ENCODE assay signal across 1 cellular context in the genomic region with DNA sequence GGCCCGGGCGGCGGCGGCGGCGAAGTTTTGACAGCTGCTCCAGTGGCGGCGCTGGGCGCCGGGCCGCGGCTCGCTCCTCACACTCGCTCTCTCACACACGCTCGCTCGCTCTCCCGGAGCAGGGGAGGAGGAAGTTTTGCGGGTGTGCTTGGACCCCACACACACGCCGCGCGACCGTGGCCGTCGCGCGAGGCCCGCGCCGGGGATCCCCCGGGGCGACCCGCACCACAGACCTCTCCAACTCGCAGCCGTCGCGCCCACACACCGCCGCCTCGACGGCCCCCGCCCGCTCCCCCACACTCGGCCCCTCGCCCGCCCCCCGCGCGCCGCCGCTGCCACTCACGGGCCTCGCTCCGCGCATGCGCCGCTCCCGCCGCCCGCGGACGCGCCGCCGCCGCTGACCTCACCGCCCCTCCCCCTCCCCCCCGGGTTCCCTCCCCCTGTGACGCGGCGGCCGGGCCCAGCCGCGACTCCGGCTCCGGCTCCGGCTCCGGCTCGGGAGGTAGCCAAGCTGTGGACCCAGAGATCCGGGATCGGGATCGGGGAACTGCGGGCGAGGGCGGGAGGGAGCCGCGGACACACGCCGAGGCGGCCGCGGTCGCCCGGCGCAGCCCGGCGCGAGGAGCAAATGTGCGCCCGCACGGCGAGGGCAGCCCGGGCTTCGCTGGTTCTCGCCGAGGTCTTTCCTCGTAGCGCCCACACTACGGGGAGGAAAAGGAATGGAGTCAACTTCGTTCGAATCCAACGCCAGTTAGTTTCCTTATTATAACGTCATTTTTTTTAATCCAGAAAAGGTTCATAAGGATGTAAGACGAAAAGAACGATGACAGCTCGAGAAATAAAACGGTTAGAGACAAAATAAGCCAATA.
TF ChIP-seq lines count a peak whose summit lies in the region.

No MANE protein-coding gene starts in this region.

TF ChIP-seq in HEK293, 187 proteins besides CTCF, POLR2A, EP300 and RAD21 (continued from another document and continues in another):
- TF ChIP-seq, protein P1, sequence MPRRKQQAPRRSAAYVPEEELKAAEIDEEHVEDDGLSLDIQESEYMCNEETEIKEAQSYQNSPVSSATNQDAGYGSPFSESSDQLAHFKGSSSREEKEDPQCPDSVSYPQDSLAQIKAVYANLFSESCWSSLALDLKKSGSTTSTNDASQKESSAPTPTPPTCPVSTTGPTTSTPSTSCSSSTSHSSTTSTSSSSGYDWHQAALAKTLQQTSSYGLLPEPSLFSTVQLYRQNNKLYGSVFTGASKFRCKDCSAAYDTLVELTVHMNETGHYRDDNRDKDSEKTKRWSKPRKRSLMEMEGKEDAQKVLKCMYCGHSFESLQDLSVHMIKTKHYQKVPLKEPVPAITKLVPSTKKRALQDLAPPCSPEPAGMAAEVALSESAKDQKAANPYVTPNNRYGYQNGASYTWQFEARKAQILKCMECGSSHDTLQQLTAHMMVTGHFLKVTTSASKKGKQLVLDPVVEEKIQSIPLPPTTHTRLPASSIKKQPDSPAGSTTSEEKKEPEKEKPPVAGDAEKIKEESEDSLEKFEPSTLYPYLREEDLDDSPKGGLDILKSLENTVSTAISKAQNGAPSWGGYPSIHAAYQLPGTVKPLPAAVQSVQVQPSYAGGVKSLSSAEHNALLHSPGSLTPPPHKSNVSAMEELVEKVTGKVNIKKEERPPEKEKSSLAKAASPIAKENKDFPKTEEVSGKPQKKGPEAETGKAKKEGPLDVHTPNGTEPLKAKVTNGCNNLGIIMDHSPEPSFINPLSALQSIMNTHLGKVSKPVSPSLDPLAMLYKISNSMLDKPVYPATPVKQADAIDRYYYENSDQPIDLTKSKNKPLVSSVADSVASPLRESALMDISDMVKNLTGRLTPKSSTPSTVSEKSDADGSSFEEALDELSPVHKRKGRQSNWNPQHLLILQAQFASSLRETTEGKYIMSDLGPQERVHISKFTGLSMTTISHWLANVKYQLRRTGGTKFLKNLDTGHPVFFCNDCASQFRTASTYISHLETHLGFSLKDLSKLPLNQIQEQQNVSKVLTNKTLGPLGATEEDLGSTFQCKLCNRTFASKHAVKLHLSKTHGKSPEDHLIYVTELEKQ (tag by site-specific recombination; IDR thresholded peaks at IDR 0.05; ENCODE audit: borderline replicate concordance) = no peak
- TF ChIP-seq, protein P2, sequence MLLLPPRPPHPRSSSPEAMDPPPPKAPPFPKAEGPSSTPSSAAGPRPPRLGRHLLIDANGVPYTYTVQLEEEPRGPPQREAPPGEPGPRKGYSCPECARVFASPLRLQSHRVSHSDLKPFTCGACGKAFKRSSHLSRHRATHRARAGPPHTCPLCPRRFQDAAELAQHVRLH (tag by site-specific recombination; IDR thresholded peaks at IDR 0.05) = no peak
- TF ChIP-seq GLIS2 (tag by site-specific recombination; IDR thresholded peaks at IDR 0.05) (peak; percentile 25), ZNF670 (tag by site-specific recombination; IDR thresholded peaks at IDR 0.05; ENCODE audit: low read depth) (no peak), ZSCAN30 (tag by site-specific recombination; IDR thresholded peaks at IDR 0.05) (peak; percentile 98), ZNF654 (tag by site-specific recombination; IDR thresholded peaks at IDR 0.05; ENCODE audit: low read depth) (no peak), ZNF596 (tag by site-specific recombination; IDR thresholded peaks at IDR 0.05) (peak; percentile 96), GLI4 (tag by site-specific recombination; IDR thresholded peaks at IDR 0.05) (no peak), ZNF501 (tag by site-specific recombination; IDR thresholded peaks at IDR 0.05) (no peak), ZNF561 (tag by site-specific recombination; IDR thresholded peaks at IDR 0.05; ENCODE audit: borderline replicate concordance) (peak; percentile 74), ZNF157 (tag by site-specific recombination; IDR thresholded peaks at IDR 0.05) (no peak), RBAK (tag by site-specific recombination; IDR thresholded peaks at IDR 0.05) (no peak), ZNF600 (tag by site-specific recombination; IDR thresholded peaks at IDR 0.05) (no peak), HOXD13 (CRISPR knock-in tag; IDR thresholded peaks at IDR 0.05; ENCODE audit: borderline replicate concordance) (no peak), KLF1 (tag by site-specific recombination; IDR thresholded peaks at IDR 0.05) (no peak), ZNF202 (tag by site-specific recombination; IDR thresholded peaks at IDR 0.05; ENCODE audit: borderline replicate concordance) (no peak), ZNF335 (tag by site-specific recombination; conservative IDR thresholded peaks at IDR 0.05) (peak; percentile 88), ZNF404 (tag by site-specific recombination; IDR thresholded peaks at IDR 0.05) (no peak), ZNF341 (tag by site-specific recombination; IDR thresholded peaks at IDR 0.05; ENCODE audit: low read depth) (no peak), KLF10 (tag by site-specific recombination; IDR thresholded peaks at IDR 0.05) (peak; percentile 52), GLI2 (tag by site-specific recombination; IDR thresholded peaks at IDR 0.05; ENCODE audit: borderline replicate concordance, low read depth) (no peak), SETDB1 (IDR thresholded peaks at IDR 0.05; ENCODE audit: insufficient read length, low read length) (no peak), ZNF792 (tag by site-specific recombination; IDR thresholded peaks at IDR 0.05) (no peak), TCF7L2 (IDR thresholded peaks at IDR 0.05; ENCODE audit: borderline replicate concordance, low read depth, low read length) (no peak), ZNF37A (tag by site-specific recombination; IDR thresholded peaks at IDR 0.05) (no peak; the same call in 1 of the 2 replicates), ZFHX2 (tag by site-specific recombination; conservative IDR thresholded peaks at IDR 0.05) (peak; percentile 20; the same call in 1 of the 2 replicates), ZFP3 (tag by site-specific recombination; IDR thresholded peaks at IDR 0.05; ENCODE audit: low read depth) (no peak), ZNF138 (tag by site-specific recombination; IDR thresholded peaks at IDR 0.05; ENCODE audit: borderline replicate concordance) (no peak), GLIS1 (tag by site-specific recombination; IDR thresholded peaks at IDR 0.05) (no peak), ZNF121 (tag by site-specific recombination; IDR thresholded peaks at IDR 0.05) (no peak)
- TF ChIP-seq, protein P3, sequence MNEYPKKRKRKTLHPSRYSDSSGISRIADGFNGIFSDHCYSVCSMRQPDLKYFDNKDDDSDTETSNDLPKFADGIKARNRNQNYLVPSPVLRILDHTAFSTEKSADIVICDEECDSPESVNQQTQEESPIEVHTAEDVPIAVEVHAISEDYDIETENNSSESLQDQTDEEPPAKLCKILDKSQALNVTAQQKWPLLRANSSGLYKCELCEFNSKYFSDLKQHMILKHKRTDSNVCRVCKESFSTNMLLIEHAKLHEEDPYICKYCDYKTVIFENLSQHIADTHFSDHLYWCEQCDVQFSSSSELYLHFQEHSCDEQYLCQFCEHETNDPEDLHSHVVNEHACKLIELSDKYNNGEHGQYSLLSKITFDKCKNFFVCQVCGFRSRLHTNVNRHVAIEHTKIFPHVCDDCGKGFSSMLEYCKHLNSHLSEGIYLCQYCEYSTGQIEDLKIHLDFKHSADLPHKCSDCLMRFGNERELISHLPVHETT (tag by site-specific recombination; IDR thresholded peaks at IDR 0.05) = no peak
- TF ChIP-seq, protein P4, sequence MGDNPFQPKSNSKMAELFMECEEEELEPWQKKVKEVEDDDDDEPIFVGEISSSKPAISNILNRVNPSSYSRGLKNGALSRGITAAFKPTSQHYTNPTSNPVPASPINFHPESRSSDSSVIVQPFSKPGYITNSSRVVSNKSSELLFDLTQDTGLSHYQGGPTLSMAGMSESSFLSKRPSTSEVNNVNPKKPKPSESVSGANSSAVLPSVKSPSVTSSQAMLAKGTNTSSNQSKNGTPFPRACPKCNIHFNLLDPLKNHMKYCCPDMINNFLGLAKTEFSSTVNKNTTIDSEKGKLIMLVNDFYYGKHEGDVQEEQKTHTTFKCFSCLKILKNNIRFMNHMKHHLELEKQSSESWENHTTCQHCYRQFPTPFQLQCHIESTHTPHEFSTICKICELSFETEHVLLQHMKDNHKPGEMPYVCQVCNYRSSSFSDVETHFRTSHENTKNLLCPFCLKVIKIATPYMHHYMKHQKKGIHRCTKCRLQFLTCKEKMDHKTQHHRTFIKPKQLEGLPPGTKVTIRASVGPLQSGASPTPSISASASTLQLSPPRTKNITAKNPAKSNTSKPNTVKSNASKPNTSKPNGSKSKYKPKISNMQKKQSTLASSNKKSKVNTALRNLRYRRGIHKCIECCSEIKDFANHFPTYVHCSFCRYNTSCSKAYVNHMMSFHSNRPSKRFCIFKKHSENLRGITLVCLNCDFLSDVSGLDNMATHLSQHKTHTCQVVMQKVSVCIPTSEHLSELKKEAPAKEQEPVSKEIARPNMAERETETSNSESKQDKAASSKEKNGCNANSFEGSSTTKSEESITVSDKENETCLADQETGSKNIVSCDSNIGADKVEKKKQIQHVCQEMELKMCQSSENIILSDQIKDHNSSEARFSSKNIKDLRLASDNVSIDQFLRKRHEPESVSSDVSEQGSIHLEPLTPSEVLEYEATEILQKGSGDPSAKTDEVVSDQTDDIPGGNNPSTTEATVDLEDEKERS (tag by site-specific recombination; IDR thresholded peaks at IDR 0.05) = no peak
- TF ChIP-seq, protein P5, sequence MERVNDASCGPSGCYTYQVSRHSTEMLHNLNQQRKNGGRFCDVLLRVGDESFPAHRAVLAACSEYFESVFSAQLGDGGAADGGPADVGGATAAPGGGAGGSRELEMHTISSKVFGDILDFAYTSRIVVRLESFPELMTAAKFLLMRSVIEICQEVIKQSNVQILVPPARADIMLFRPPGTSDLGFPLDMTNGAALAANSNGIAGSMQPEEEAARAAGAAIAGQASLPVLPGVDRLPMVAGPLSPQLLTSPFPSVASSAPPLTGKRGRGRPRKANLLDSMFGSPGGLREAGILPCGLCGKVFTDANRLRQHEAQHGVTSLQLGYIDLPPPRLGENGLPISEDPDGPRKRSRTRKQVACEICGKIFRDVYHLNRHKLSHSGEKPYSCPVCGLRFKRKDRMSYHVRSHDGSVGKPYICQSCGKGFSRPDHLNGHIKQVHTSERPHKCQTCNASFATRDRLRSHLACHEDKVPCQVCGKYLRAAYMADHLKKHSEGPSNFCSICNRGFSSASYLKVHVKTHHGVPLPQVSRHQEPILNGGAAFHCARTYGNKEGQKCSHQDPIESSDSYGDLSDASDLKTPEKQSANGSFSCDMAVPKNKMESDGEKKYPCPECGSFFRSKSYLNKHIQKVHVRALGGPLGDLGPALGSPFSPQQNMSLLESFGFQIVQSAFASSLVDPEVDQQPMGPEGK (tag by site-specific recombination; IDR thresholded peaks at IDR 0.05) = no peak
- TF ChIP-seq, protein P6, sequence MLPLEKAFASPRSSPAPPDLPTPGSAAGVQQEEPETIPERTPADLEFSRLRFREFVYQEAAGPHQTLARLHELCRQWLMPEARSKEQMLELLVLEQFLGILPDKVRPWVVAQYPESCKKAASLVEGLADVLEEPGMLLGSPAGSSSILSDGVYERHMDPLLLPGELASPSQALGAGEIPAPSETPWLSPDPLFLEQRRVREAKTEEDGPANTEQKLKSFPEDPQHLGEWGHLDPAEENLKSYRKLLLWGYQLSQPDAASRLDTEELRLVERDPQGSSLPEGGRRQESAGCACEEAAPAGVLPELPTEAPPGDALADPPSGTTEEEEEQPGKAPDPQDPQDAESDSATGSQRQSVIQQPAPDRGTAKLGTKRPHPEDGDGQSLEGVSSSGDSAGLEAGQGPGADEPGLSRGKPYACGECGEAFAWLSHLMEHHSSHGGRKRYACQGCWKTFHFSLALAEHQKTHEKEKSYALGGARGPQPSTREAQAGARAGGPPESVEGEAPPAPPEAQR (tag by site-specific recombination; IDR thresholded peaks at IDR 0.05) = no peak
- TF ChIP-seq, protein P7, sequence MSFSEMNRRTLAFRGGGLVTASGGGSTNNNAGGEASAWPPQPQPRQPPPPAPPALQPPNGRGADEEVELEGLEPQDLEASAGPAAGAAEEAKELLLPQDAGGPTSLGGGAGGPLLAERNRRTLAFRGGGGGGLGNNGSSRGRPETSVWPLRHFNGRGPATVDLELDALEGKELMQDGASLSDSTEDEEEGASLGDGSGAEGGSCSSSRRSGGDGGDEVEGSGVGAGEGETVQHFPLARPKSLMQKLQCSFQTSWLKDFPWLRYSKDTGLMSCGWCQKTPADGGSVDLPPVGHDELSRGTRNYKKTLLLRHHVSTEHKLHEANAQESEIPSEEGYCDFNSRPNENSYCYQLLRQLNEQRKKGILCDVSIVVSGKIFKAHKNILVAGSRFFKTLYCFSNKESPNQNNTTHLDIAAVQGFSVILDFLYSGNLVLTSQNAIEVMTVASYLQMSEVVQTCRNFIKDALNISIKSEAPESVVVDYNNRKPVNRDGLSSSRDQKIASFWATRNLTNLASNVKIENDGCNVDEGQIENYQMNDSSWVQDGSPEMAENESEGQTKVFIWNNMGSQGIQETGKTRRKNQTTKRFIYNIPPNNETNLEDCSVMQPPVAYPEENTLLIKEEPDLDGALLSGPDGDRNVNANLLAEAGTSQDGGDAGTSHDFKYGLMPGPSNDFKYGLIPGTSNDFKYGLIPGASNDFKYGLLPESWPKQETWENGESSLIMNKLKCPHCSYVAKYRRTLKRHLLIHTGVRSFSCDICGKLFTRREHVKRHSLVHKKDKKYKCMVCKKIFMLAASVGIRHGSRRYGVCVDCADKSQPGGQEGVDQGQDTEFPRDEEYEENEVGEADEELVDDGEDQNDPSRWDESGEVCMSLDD (tag by site-specific recombination; IDR thresholded peaks at IDR 0.05) = no peak
- TF ChIP-seq, protein P8, sequence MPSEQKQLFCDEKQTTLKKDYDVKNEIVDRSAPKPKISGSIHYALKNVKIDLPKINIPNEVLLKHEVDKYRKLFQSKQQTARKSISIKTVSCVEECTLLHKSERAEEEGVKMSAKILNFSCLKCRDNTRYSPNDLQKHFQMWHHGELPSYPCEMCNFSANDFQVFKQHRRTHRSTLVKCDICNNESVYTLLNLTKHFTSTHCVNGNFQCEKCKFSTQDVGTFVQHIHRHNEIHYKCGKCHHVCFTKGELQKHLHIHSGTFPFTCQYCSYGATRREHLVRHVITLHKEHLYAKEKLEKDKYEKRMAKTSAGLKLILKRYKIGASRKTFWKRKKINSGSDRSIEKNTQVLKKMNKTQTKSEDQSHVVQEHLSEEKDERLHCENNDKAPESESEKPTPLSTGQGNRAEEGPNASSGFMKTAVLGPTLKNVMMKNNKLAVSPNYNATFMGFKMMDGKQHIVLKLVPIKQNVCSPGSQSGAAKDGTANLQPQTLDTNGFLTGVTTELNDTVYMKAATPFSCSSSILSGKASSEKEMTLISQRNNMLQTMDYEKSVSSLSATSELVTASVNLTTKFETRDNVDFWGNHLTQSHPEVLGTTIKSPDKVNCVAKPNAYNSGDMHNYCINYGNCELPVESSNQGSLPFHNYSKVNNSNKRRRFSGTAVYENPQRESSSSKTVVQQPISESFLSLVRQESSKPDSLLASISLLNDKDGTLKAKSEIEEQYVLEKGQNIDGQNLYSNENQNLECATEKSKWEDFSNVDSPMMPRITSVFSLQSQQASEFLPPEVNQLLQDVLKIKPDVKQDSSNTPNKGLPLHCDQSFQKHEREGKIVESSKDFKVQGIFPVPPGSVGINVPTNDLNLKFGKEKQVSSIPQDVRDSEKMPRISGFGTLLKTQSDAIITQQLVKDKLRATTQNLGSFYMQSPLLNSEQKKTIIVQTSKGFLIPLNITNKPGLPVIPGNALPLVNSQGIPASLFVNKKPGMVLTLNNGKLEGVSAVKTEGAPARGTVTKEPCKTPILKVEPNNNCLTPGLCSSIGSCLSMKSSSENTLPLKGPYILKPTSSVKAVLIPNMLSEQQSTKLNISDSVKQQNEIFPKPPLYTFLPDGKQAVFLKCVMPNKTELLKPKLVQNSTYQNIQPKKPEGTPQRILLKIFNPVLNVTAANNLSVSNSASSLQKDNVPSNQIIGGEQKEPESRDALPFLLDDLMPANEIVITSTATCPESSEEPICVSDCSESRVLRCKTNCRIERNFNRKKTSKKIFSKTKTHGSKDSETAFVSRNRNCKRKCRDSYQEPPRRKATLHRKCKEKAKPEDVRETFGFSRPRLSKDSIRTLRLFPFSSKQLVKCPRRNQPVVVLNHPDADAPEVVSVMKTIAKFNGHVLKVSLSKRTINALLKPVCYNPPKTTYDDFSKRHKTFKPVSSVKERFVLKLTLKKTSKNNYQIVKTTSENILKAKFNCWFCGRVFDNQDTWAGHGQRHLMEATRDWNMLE (tag by site-specific recombination; conservative IDR thresholded peaks at IDR 0.05; ENCODE audit: low read depth) = no peak
